In genomic region chr10:101042667-101043355, GRCh38 we compare ENCODE assay signal across 8 cellular contexts. TPM values are rescaled to one million over a fixed set of nuclear protein-coding genes. Genes with fewer than 3 reads are reported as not detected.
DNase-seq lines count a peak whose midpoint lies in the region; ATAC-seq and TF ChIP-seq lines count a peak whose summit lies in the region.

No MANE protein-coding gene starts in this region.

- 3% methylated on average over 39 of the region's 39 CpGs for WGBS in ectodermal cell, 2 experiments
- 4 to 5% methylated on average over 39 of the region's 39 CpGs for WGBS in lung, 2 donors

- peaks cover 27% of the 10 kb centered on the region for H3K4me1 Mint-ChIP-seq in activated CD4-positive, alpha-beta memory T cell treated with anti-CD3 and anti-CD28 coated beads, Interleukin-2, amount 10 ng/mL, durations not matched to agents 7 days and 5 days

- peak; percentile 97 for DNase-seq in CD1c-positive myeloid dendritic cell (ENCODE audit: extremely low spot score)
- peak; percentile 89 for DNase-seq in NCI-H774 (lab: John Stamatoyannopoulos, UW)
- DNase-seq in activated CD4-positive, alpha-beta memory T cell treated with anti-CD3 and anti-CD28 coated beads, Interleukin-2, amount 10 ng/mL, durations not matched to agents 7 days and 5 days = peak; percentile 93
- DNase-seq in lung (ENCODE audit: low spot score) = peak; percentile 98
- peak; percentile 77 to 92 (median 81) for DNase-seq in stimulated activated CD4-positive, alpha-beta T cell treated with anti-CD3 and anti-CD28 coated beads, TNF-alpha, amount 100 ng/mL, for 24 hours (ENCODE audit: low read depth in 3 of 3)

- H3K27me3 Mint-ChIP-seq in activated CD4-positive, alpha-beta memory T cell treated with anti-CD3 and anti-CD28 coated beads, Interleukin-2, amount 10 ng/mL, durations not matched to agents 7 days and 5 days = peaks cover 27% of the 10 kb centered on the region

- H3K9me3 ChIP-seq in ectodermal cell (ENCODE audit: control insufficient read depth, low read length) = no peaks in the 10 kb centered on the region
- H3K9me3 ChIP-seq in lung (ENCODE audit: control insufficient read depth in 2 of 2, insufficient read depth in 1 of 2, low read length in 1 of 2) = no peaks in the 10 kb centered on the region

- H3K4me1 ChIP-seq in ectodermal cell (ENCODE audit: control insufficient read depth, insufficient read depth, low read length) = peaks cover 14% of the 10 kb centered on the region
- peaks cover 0 to 2% of the 10 kb centered on the region in 2 donors for H3K4me1 ChIP-seq in lung (ENCODE audit: control insufficient read depth in 2 of 2, insufficient read depth in 2 of 2, low read length in 2 of 2)

- CTCF ChIA-PET in activated CD4-positive, alpha-beta memory T cell treated with anti-CD3 and anti-CD28 coated beads, Interleukin-2, amount 10 ng/mL, durations not matched to agents 7 days and 5 days (lab: Charles Lee) = interaction anchor here (0.7 to 22.6 kb wide), 10 partner anchors 11 to 99 kb away, joined by 3 to 515 read pairs (median 8); partner anchors contain the start of genes KAZALD1, PDZD7 and SFXN3

- peaks cover 65% of the 10 kb centered on the region for H3K27me3 ChIP-seq in ectodermal cell (ENCODE audit: control insufficient read depth, insufficient read depth, low read length, poor library complexity, severe bottlenecking)
- H3K27me3 ChIP-seq in lung (ENCODE audit: control insufficient read depth, insufficient read depth) = no peaks in the 10 kb centered on the region

- H3K4me3 ChIP-seq in ectodermal cell (ENCODE audit: insufficient read depth, low read depth, low read length) = peak overlapping the region; percentile 31
- peak overlapping the region; percentile 43 for H3K4me3 ChIP-seq in lung

- peak; percentile 94 for ATAC-seq in GM19395 (IDR thresholded peaks at IDR 0.05; ENCODE audit: unreplicated experiment)
- ATAC-seq in HG03558 (IDR thresholded peaks at IDR 0.05; ENCODE audit: extremely low read depth, unreplicated experiment) = peak; percentile 76
- peak; percentile 93 for ATAC-seq in lung (ENCODE audit: insufficient read depth, low FRiP score)

- H3K27ac Mint-ChIP-seq in activated CD4-positive, alpha-beta memory T cell treated with anti-CD3 and anti-CD28 coated beads, Interleukin-2, amount 10 ng/mL, durations not matched to agents 7 days and 5 days = peak overlapping the region; percentile 80

- H3K27ac ChIP-seq in ectodermal cell (ENCODE audit: insufficient read depth, low read depth, low read length, poor library complexity, severe bottlenecking) (no peak overlapping the region), lung (ENCODE audit: low read depth in 1 of 2, low read length in 1 of 2) (peak overlapping the region; percentile 65 to 95)

- TF ChIP-seq CTCF in lung (IDR thresholded peaks at IDR 0.05; ENCODE audit: control extremely low read depth, extremely low read depth) = no peak

- H3K36me3 ChIP-seq in ectodermal cell (ENCODE audit: control insufficient read depth, insufficient read depth, low read length) = no peaks in the 10 kb centered on the region
- H3K36me3 ChIP-seq in lung (ENCODE audit: control insufficient read depth in 2 of 2, insufficient read depth in 2 of 2, low read length in 2 of 2) = peaks cover under 1 to 16% of the 10 kb centered on the region in 2 donors

- POLR2A ChIA-PET in activated CD4-positive, alpha-beta memory T cell treated with anti-CD3 and anti-CD28 coated beads, Interleukin-2, amount 10 ng/mL, durations not matched to agents 7 days and 5 days (lab: Charles Lee) = interaction anchor here (0.5 to 6.0 kb wide), 10 partner anchors 7 to 106 kb away, joined by 3 to 44 read pairs (median 6); partner anchors contain the start of genes KAZALD1, PDZD7 and SFXN3

- peaks cover 15% of the 10 kb centered on the region for H3K36me3 Mint-ChIP-seq in activated CD4-positive, alpha-beta memory T cell treated with anti-CD3 and anti-CD28 coated beads, Interleukin-2, amount 10 ng/mL, durations not matched to agents 7 days and 5 days (ENCODE audit: low read depth)

- H3K4me3 Mint-ChIP-seq in activated CD4-positive, alpha-beta memory T cell treated with anti-CD3 and anti-CD28 coated beads, Interleukin-2, amount 10 ng/mL, durations not matched to agents 7 days and 5 days = peak overlapping the region; percentile 96

- H3K9me3 Mint-ChIP-seq in activated CD4-positive, alpha-beta memory T cell treated with anti-CD3 and anti-CD28 coated beads, Interleukin-2, amount 10 ng/mL, durations not matched to agents 7 days and 5 days = no peaks in the 10 kb centered on the region

RNA-seq across cellular contexts. Expression of gene SFXN3, which starts 11.8 kb away (rescaled TPM):
- total RNA-seq in activated CD4-positive, alpha-beta memory T cell treated with anti-CD3 and anti-CD28 coated beads, Interleukin-2, amount 10 ng/mL, durations not matched to agents 7 days and 5 days = 10 to 100 TPM; 91.4 to 95.0 TPM
- 1.5 TPM for polyA plus RNA-seq in ectodermal cell (2013, experiment 1 of 4)
- polyA plus RNA-seq in ectodermal cell (2013, experiment 2 of 4) = 0.69 TPM
- polyA plus RNA-seq in ectodermal cell (2013, experiment 3 of 4) = 0.64 TPM
- 1.2 TPM for polyA plus RNA-seq in ectodermal cell (2013, experiment 4 of 4)
- 10 to 100 TPM; 39.0 to 95.8 TPM for total RNA-seq in lung
- 10 to 100 TPM; 36.4 to 40.2 TPM for polyA plus RNA-seq in lung

RNA-seq across cellular contexts. Expression of gene PDZD7, which starts 11.9 kb away (rescaled TPM):
- 1 to 10 TPM; 1.1 to 1.9 TPM for total RNA-seq in activated CD4-positive, alpha-beta memory T cell treated with anti-CD3 and anti-CD28 coated beads, Interleukin-2, amount 10 ng/mL, durations not matched to agents 7 days and 5 days
- polyA plus RNA-seq in ectodermal cell (2013, experiment 1 of 4) = 0.74 TPM
- polyA plus RNA-seq in ectodermal cell (2013, experiment 2 of 4) = 0.82 TPM
- 0.69 TPM for polyA plus RNA-seq in ectodermal cell (2013, experiment 3 of 4)
- 0.49 TPM for polyA plus RNA-seq in ectodermal cell (2013, experiment 4 of 4)
- 1 to 10 TPM in 1 of 2 donors, under 1 TPM in 1; 0.09 to 1.3 TPM for total RNA-seq in lung
- under 1 TPM; 0.27 to 0.83 TPM for polyA plus RNA-seq in lung

RNA-seq across cellular contexts. Expression of gene KAZALD1, which starts 19.0 kb away (rescaled TPM):
- under 1 TPM; 0.35 to 0.53 TPM for total RNA-seq in activated CD4-positive, alpha-beta memory T cell treated with anti-CD3 and anti-CD28 coated beads, Interleukin-2, amount 10 ng/mL, durations not matched to agents 7 days and 5 days
- polyA plus RNA-seq in ectodermal cell (2013, experiment 1 of 4) = 1.4 TPM
- 1.8 TPM for polyA plus RNA-seq in ectodermal cell (2013, experiment 2 of 4)
- polyA plus RNA-seq in ectodermal cell (2013, experiment 3 of 4) = 2.8 TPM
- 1.3 TPM for polyA plus RNA-seq in ectodermal cell (2013, experiment 4 of 4)
- 10 to 100 TPM in 1 of 2 donors, 1 to 10 TPM in 1; 8.2 to 12.1 TPM for total RNA-seq in lung
- 1 to 10 TPM; 4.1 to 6.5 TPM for polyA plus RNA-seq in lung

RNA-seq across cellular contexts. Expression of gene LZTS2, which starts 43.2 kb away (rescaled TPM):
- 10 to 100 TPM; 17.3 to 18.5 TPM for total RNA-seq in activated CD4-positive, alpha-beta memory T cell treated with anti-CD3 and anti-CD28 coated beads, Interleukin-2, amount 10 ng/mL, durations not matched to agents 7 days and 5 days
- 93.4 TPM for polyA plus RNA-seq in ectodermal cell (2013, experiment 1 of 4)
- polyA plus RNA-seq in ectodermal cell (2013, experiment 2 of 4) = 87.8 TPM
- polyA plus RNA-seq in ectodermal cell (2013, experiment 3 of 4) = 80.0 TPM
- polyA plus RNA-seq in ectodermal cell (2013, experiment 4 of 4) = 93.0 TPM
- 10 to 100 TPM; 53.2 to 58.0 TPM for total RNA-seq in lung
- 10 to 100 TPM; 44.5 to 76.8 TPM for polyA plus RNA-seq in lung

RNA-seq across cellular contexts. Expression of gene TWNK, which starts 55.5 kb away (rescaled TPM):
- total RNA-seq in activated CD4-positive, alpha-beta memory T cell treated with anti-CD3 and anti-CD28 coated beads, Interleukin-2, amount 10 ng/mL, durations not matched to agents 7 days and 5 days = 1 to 10 TPM; 6.4 to 7.1 TPM
- polyA plus RNA-seq in ectodermal cell (2013, experiment 1 of 4) = 17.1 TPM
- polyA plus RNA-seq in ectodermal cell (2013, experiment 2 of 4) = 20.1 TPM
- polyA plus RNA-seq in ectodermal cell (2013, experiment 3 of 4) = 15.1 TPM
- 17.3 TPM for polyA plus RNA-seq in ectodermal cell (2013, experiment 4 of 4)
- total RNA-seq in lung = 1 to 10 TPM; 3.9 to 6.8 TPM
- polyA plus RNA-seq in lung = 1 to 10 TPM; 4.4 to 8.3 TPM

Comparison
In these comparisons a context has a peak if more than half of its experiments do, and no peak if none do; other contexts are left out.
1. RNA of gene KAZALD1, which starts 19.0 kb away (total RNA-seq): 8.2 to 12.1 TPM in lung; 0.35 to 0.53 TPM in activated CD4-positive, alpha-beta memory T cell treated with anti-CD3 and anti-CD28 coated beads, Interleukin-2, amount 10 ng/mL, durations not matched to agents 7 days and 5 days; every median in the first group is over 4 times any median in the second.
2. Peak in every context shown above with its lines, with median percentiles within 50 percentile points of each other: DNase-seq and ATAC-seq.